ENCODE assay signal across 8 cellular contexts in genomic region chr22:28741758-28742561, GRCh38. TPM values are rescaled to one million over a fixed set of nuclear protein-coding genes. Genes with fewer than 3 reads are reported as not detected.
DNase-seq lines count a peak whose midpoint lies in the region; ATAC-seq and TF ChIP-seq lines count a peak whose summit lies in the region.

TSS of gene CHEK2 (minus strand) at chr22:28741820. CDS start at chr22:28734721, 7,099 bp downstream.
TSS of gene HSCB (plus strand) at chr22:28742039. CDS start at chr22:28742096, 57 bp downstream.

- DNase-seq in CD8-positive, alpha-beta memory T cell = peak; percentile 93 to 98 (median 96)
- DNase-seq in HS-27A (ENCODE audit: low read depth) (peak; percentile 89), NK-92 (lab: John Stamatoyannopoulos, UW; ENCODE audit: unreplicated experiment) (peak; percentile 75), lung (ENCODE audit: low spot score) (peak; percentile 99)
- peak; percentile 95 for DNase-seq in activated CD8-positive, alpha-beta memory T cell treated with anti-CD3 and anti-CD28 coated beads for 24 hours
- DNase-seq in effector CD8-positive, alpha-beta T cell (lab: John Stamatoyannopoulos, UW) = peak; percentile 95
- DNase-seq in stimulated activated CD4-positive, alpha-beta T cell treated with anti-CD3 and anti-CD28 coated beads, TNF-alpha, amount 100 ng/mL, for 4 hours (ENCODE audit: low read depth in 3 of 3) = peak; percentile 87 to 97 (median 95)

- CTCF ChIA-PET in CD8-positive, alpha-beta memory T cell (lab: Charles Lee) = interaction anchor here (1.0 kb wide), 1 partner anchor 37 kb away, joined by 3 read pairs; no protein-coding TSS in a partner anchor

- H3K9me3 ChIP-seq in CD8-positive, alpha-beta memory T cell (ENCODE audit: low read length) = no peaks in the 10 kb centered on the region
- no peaks in the 10 kb centered on the region for H3K9me3 ChIP-seq in lung (ENCODE audit: control insufficient read depth in 2 of 2, insufficient read depth in 1 of 2, low read length in 1 of 2)

- peaks cover 8% of the 10 kb centered on the region for H3K4me1 ChIP-seq in CD8-positive, alpha-beta memory T cell (ENCODE audit: insufficient read depth, low read length)
- peaks cover 0 to 3% of the 10 kb centered on the region in 2 donors for H3K4me1 ChIP-seq in lung (ENCODE audit: control insufficient read depth in 2 of 2, insufficient read depth in 2 of 2, low read length in 2 of 2)

- H3K4me3 Mint-ChIP-seq in CD8-positive, alpha-beta memory T cell = peak within 1 kb of the TSS; percentile 84 to 98 (median 86)

- peak within 1 kb of the TSS; percentile 92 for H3K4me3 ChIP-seq in CD8-positive, alpha-beta memory T cell (ENCODE audit: low read length)
- H3K4me3 ChIP-seq in lung = peak within 1 kb of the TSS; percentile 81

- WGBS in lung, 2 donors = 0% methylated on average over 56 of the region's 56 CpGs

- no peak for TF ChIP-seq CTCF in lung (IDR thresholded peaks at IDR 0.05; ENCODE audit: control extremely low read depth, extremely low read depth)

- no peaks in the 10 kb centered on the region for H3K9me3 Mint-ChIP-seq in CD8-positive, alpha-beta memory T cell

- POLR2A ChIA-PET in CD8-positive, alpha-beta memory T cell (lab: Charles Lee) = interaction anchor here (1.0 to 1.5 kb wide), 3 partner anchors 57 to 58 kb away, joined by 3 to 4 read pairs (median 3); partner anchors contain the start of gene XBP1

- no peaks in the 10 kb centered on the region for H3K27me3 Mint-ChIP-seq in CD8-positive, alpha-beta memory T cell

- peaks cover 11% of the 10 kb centered on the region for H3K36me3 ChIP-seq in CD8-positive, alpha-beta memory T cell (ENCODE audit: insufficient read depth, low read length)
- peaks cover 8 to 12% of the 10 kb centered on the region in 2 donors for H3K36me3 ChIP-seq in lung (ENCODE audit: control insufficient read depth in 2 of 2, insufficient read depth in 2 of 2, low read length in 2 of 2)

- peak; percentile 86 for ATAC-seq in GM19467 (IDR thresholded peaks at IDR 0.05; ENCODE audit: unreplicated experiment)
- ATAC-seq in lung (ENCODE audit: insufficient read depth, low FRiP score) = peak; percentile 95

- peak within 1 kb of the TSS; percentile 83 for H3K27ac ChIP-seq in CD8-positive, alpha-beta memory T cell (ENCODE audit: low read depth, low read length)
- H3K27ac ChIP-seq in lung (ENCODE audit: low read depth in 1 of 2, low read length in 1 of 2) = peak within 1 kb of the TSS; percentile 93

- H3K4me1 Mint-ChIP-seq in CD8-positive, alpha-beta memory T cell = peaks cover 17 to 35% (median 19%) of the 10 kb centered on the region in 3 donors

- peaks cover 0 to 31% (median 6%) of the 10 kb centered on the region in 3 donors for H3K36me3 Mint-ChIP-seq in CD8-positive, alpha-beta memory T cell

- peak within 1 kb of the TSS; percentile 83 to 99 (median 90) for H3K27ac Mint-ChIP-seq in CD8-positive, alpha-beta memory T cell

- no peaks in the 10 kb centered on the region for H3K27me3 ChIP-seq in CD8-positive, alpha-beta memory T cell (ENCODE audit: insufficient read depth, low read length, poor library complexity, severe bottlenecking)
- H3K27me3 ChIP-seq in lung (ENCODE audit: control insufficient read depth, insufficient read depth) = no peaks in the 10 kb centered on the region

RNA-seq across cellular contexts. Expression of gene CHEK2, which starts in this region (rescaled TPM):
- 1 to 10 TPM; 4.5 to 7.7 TPM for total RNA-seq in CD8-positive, alpha-beta memory T cell
- 5.2 TPM for polyA plus RNA-seq in CD8-positive, alpha-beta memory T cell
- total RNA-seq in lung = 10 to 100 TPM in 1 of 2 donors, 1 to 10 TPM in 1; 8.6 to 10.0 TPM
- polyA plus RNA-seq in lung = 10 to 100 TPM in 1 of 2 donors, 1 to 10 TPM in 1; 6.0 to 10.4 TPM

RNA-seq across cellular contexts. Expression of gene HSCB, which starts in this region (rescaled TPM):
- total RNA-seq in CD8-positive, alpha-beta memory T cell = 10 to 100 TPM; 10.9 to 12.6 TPM
- 14.6 TPM for polyA plus RNA-seq in CD8-positive, alpha-beta memory T cell
- total RNA-seq in lung = 10 to 100 TPM; 10.3 to 11.2 TPM
- 10 to 100 TPM; 15.4 to 19.8 TPM for polyA plus RNA-seq in lung

Comparison
In these comparisons a context has a peak if more than half of its experiments do, and no peak if none do; other contexts are left out.
1. Peak in every context shown above with its lines: DNase-seq, ATAC-seq, H3K4me3 ChIP-seq and H3K27ac ChIP-seq.